1 cellular context compared by ENCODE assay signal in the genomic region with DNA sequence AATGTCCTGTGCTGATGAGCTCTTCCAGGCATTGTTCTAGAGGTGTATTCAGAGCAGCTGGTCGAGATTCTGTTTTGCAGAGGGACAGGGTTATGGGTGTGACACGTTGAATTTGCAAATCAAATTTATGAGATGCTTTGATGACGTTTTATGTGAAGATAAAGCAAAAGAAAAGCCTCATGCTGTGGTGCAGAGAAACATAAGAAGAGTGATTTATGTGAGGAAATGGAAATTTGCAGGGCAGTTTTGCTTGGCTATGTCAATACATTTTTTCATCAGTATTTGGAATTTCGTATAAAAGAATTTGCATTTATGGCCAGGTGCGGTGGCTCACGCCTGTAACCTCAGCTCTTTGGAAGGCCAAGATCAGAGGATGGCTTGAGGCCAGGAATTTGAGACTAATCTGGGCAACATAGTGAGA.
A peak's percentile ranks its signal among the peaks of the same experiment; 100 is the strongest.
TF ChIP-seq lines count a peak whose summit lies in the region.

No MANE protein-coding gene starts in this region.

TF ChIP-seq in HepG2, 621 proteins besides CTCF, POLR2A, EP300 and RAD21:
- TF ChIP-seq TBL1XR1 (IDR thresholded peaks at IDR 0.05; ENCODE audit: borderline replicate concordance, low read length, partially characterized antibody): no peak
- TF ChIP-seq, protein P1, sequence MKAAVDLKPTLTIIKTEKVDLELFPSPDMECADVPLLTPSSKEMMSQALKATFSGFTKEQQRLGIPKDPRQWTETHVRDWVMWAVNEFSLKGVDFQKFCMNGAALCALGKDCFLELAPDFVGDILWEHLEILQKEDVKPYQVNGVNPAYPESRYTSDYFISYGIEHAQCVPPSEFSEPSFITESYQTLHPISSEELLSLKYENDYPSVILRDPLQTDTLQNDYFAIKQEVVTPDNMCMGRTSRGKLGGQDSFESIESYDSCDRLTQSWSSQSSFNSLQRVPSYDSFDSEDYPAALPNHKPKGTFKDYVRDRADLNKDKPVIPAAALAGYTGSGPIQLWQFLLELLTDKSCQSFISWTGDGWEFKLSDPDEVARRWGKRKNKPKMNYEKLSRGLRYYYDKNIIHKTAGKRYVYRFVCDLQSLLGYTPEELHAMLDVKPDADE (CRISPR knock-in tag; IDR thresholded peaks at IDR 0.05): no peak
- peak; percentile 69 for TF ChIP-seq CREB1 (IDR thresholded peaks at IDR 0.05)
- TF ChIP-seq CREB1 (CRISPR knock-in tag; IDR thresholded peaks at IDR 0.05): no peak
